ENCODE assay signal across 8 cellular contexts in genomic region chr15:67834593-67835348, GRCh38. TPM values are rescaled to one million over a fixed set of nuclear protein-coding genes. Genes with fewer than 3 reads are reported as not detected.
A peak's percentile ranks its signal among the peaks of the same experiment; 100 is the strongest.
DNase-seq lines count a peak whose midpoint lies in the region; ATAC-seq, FAIRE-seq and TF ChIP-seq lines count a peak whose summit lies in the region.

No MANE protein-coding gene starts in this region.

- H3K9me3 ChIP-seq in mucosa of rectum (ENCODE audit: control insufficient read depth in 2 of 2, low read length in 2 of 2) = no peaks in the 10 kb centered on the region
- no peaks in the 10 kb centered on the region for H3K9me3 ChIP-seq in uterus
- H3K9me3 ChIP-seq in small intestine (ENCODE audit: control insufficient read depth, low read depth) = no peaks in the 10 kb centered on the region

- peak overlapping the region in 1 of 2 donors; percentile 30 for H3K9ac ChIP-seq in mucosa of rectum (ENCODE audit: low read depth in 1 of 2, low read length in 2 of 2)

- intact Hi-C loops in uterus (cut with DNase I; ENCODE audit: low total_unique reads) = loop anchor here (10.0 kb wide), 1 partner anchor 380 kb away; no protein-coding TSS in a partner anchor

- in situ Hi-C loops in brain microvascular endothelial cell (cut with HindIII; ENCODE audit: low pct_ligation_motif_present, low sequenced_read_pairs) = no loop called here

- H3K4me1 ChIP-seq in mucosa of rectum (ENCODE audit: control insufficient read depth in 2 of 2, insufficient read depth in 2 of 2, low read length in 2 of 2) (peaks cover 36 to 38% of the 10 kb centered on the region in 2 donors), uterus (peaks cover 0 to 23% of the 10 kb centered on the region in 2 donors), small intestine (ENCODE audit: control insufficient read depth in 2 of 2, insufficient read depth in 1 of 2, low read depth in 1 of 2, low read length in 1 of 2) (peaks cover 2 to 7% of the 10 kb centered on the region in 2 donors)

- ATAC-seq in HG03520 (IDR thresholded peaks at IDR 0.05; ENCODE audit: unreplicated experiment) = no peak

- H3K4me3 ChIP-seq in brain microvascular endothelial cell (ENCODE audit: low read depth, low read length) = peak overlapping the region; percentile 3
- H3K4me3 ChIP-seq in mucosa of rectum (ENCODE audit: low read length in 2 of 2) = peak overlapping the region; percentile 37 to 64
- peak overlapping the region; percentile 16 to 28 for H3K4me3 ChIP-seq in uterus
- H3K4me3 ChIP-seq in small intestine (ENCODE audit: low read depth in 1 of 2, low read length in 2 of 2) = peak overlapping the region in 1 of 2 donors; percentile 40

- no peaks in the 10 kb centered on the region for H3K36me3 ChIP-seq in brain microvascular endothelial cell (replicated peaks)
- no peaks in the 10 kb centered on the region for H3K36me3 ChIP-seq in mucosa of rectum (ENCODE audit: control insufficient read depth in 2 of 2, insufficient read depth in 2 of 2, low read length in 2 of 2)
- no peaks in the 10 kb centered on the region for H3K36me3 ChIP-seq in uterus
- H3K36me3 ChIP-seq in small intestine (ENCODE audit: control insufficient read depth in 2 of 2, insufficient read depth in 2 of 2, low read length in 2 of 2) = no peaks in the 10 kb centered on the region

- H3K27me3 ChIP-seq in brain microvascular endothelial cell (replicated peaks) = peaks cover 62% of the 10 kb centered on the region
- H3K27me3 ChIP-seq in mucosa of rectum (ENCODE audit: control insufficient read depth in 2 of 2, insufficient read depth in 2 of 2, low read length in 2 of 2) = peaks cover 57 to 61% of the 10 kb centered on the region in 2 donors
- peaks cover 45 to 53% of the 10 kb centered on the region in 2 donors for H3K27me3 ChIP-seq in uterus
- H3K27me3 ChIP-seq in small intestine (ENCODE audit: control insufficient read depth in 2 of 2, insufficient read depth in 2 of 2, low read length in 2 of 2) = peaks cover 14 to 39% of the 10 kb centered on the region in 2 donors

- 1 to 4% (median 3%) methylated on average over 46 to 60 of the region's 60 CpGs for WGBS in small intestine, 3 donors

- no peak for TF ChIP-seq CTCF in brain microvascular endothelial cell (IDR thresholded peaks at IDR 0.05; ENCODE audit: low read depth, low read length, missing control alignments)
- no peak for TF ChIP-seq CTCF in uterus (IDR thresholded peaks at IDR 0.05)

- H3K27ac ChIP-seq in brain microvascular endothelial cell (no peak overlapping the region), mucosa of rectum (ENCODE audit: low read depth in 2 of 2, low read length in 2 of 2) (no peak overlapping the region), uterus (no peak overlapping the region), small intestine (ENCODE audit: low read depth in 1 of 2, low read length in 1 of 2) (no peak overlapping the region)

- peak; percentile 18 for DNase-seq in stimulated activated CD4-positive, alpha-beta T cell treated with anti-CD3 and anti-CD28 coated beads, Interleukin-4, amount 100 ng/mL, for 1 hour
- DNase-seq in stimulated activated CD4-positive, alpha-beta T cell treated with anti-CD3 and anti-CD28 coated beads, Interleukin-4, amount 100 ng/mL, for 24 hours = no peak
- DNase-seq in brain microvascular endothelial cell = no peak
- no peak for DNase-seq in uterus
- DNase-seq in GF-D8 (lab: John Stamatoyannopoulos, UW) = no peak
- DNase-seq in small intestine = no peak

- no peak for TF ChIP-seq POLR2A in uterus (IDR thresholded peaks at IDR 0.05)

- no peak for FAIRE-seq in small intestine (lab: Jason Lieb, UNC)

RNA-seq across cellular contexts. Expression of gene RNU6-1, which starts 5.1 kb away (rescaled TPM):
- total RNA-seq in uterus = not detected
- polyA plus RNA-seq in small intestine = not detected

RNA-seq across cellular contexts. Expression of gene SKOR1, which starts 9.5 kb away (rescaled TPM):
- 1 to 10 TPM in 1 of 4 donors, under 1 TPM in 2, not detected in 1; 0.35 to 1.7 (median 0.77) TPM for total RNA-seq in uterus
- polyA plus RNA-seq in small intestine = under 1 TPM; 0.31 to 0.81 (median 0.45) TPM
